Comparison of ENCODE assay signal across 19 cellular contexts in genomic region chr1:205932776-205933175, GRCh38. TPM values are rescaled to one million over a fixed set of nuclear protein-coding genes. Genes with fewer than 3 reads are reported as not detected.
"Had no signal": no experiment of that assay in that cellular context is flagged by ENCODE, and none has a peak within 500 bp of the region (broad histone marks: within the 10 kb centered on the region; RNA-seq: fewer than 3 reads in every experiment).

No MANE protein-coding gene starts in this region.

- H3K9ac ChIP-seq: neural progenitor cell had no signal

- H3K4me1 ChIP-seq: right lobe of liver had no signal

- H3K27ac ChIP-seq: neural progenitor cell, ovary, right lobe of liver, thoracic aorta had no signal

- H3K9me3 ChIP-seq: mucosa of descending colon, ovary, right lobe of liver, stomach, thoracic aorta had no signal

- DNase-seq: activated CD4-positive, CD25-positive, alpha-beta regulatory T cell treated with anti-CD3 and anti-CD28 coated beads, Interleukin-2, amount 50 U/mL, for 72 hours; head of caudate nucleus; kidney; left ventricle myocardium superior; mucosa of descending colon; naive B cell; ovary; right lobe of liver; small intestine; stimulated activated CD4-positive, alpha-beta T cell treated with anti-CD3 and anti-CD28 coated beads, Interleukin-15, amount 100 ng/mL, for 24 hours; stimulated activated CD4-positive, alpha-beta T cell treated with anti-CD3 and anti-CD28 coated beads, Interleukin-2, amount 100 ng/mL, for 48 hours; stomach; T-helper 17 cell had no signal

- ATAC-seq: left ventricle myocardium superior, mucosa of descending colon, T-helper 17 cell had no signal

- H3K4me3 ChIP-seq: mucosa of descending colon, neural progenitor cell, ovary, right lobe of liver, stomach, thoracic aorta had no signal

- H3K36me3 ChIP-seq: neural progenitor cell, ovary, right lobe of liver, stomach, thoracic aorta had no signal

- H3K27me3 ChIP-seq: neural progenitor cell, ovary, right lobe of liver had no signal

- FAIRE-seq: frontal cortex, kidney, small intestine had no signal

RNA-seq across cellular contexts. Expression of gene SLC26A9, which starts 10.5 kb away (rescaled TPM):
- total RNA-seq: chondrocyte, dermis microvascular lymphatic vessel endothelial cell, frontal cortex, mucosa of descending colon, pulmonary artery endothelial cell, T-helper 17 cell had no signal
